In the genomic region with DNA sequence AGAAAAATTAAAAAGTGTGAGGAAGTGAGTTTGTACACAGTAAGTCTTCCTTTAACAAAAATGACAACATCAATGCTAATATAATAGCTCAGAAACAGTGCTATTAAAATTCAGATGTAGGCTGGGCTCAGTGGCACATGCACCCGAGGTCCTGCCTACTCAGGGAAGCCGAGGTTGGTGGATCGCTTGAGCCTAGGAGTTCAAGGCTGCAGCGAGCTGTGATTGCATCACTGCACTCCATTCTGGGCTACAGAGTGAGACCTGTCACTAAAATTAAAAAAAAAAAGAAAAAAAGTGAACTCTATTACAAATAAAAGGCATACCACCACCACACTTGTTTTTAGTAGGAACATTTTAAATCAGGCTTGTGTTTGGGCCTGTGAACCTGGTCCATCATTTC, we compare ENCODE assay signal across 2 cellular contexts.
TF ChIP-seq lines count a peak whose summit lies in the region.

No MANE protein-coding gene starts in this region.

TF ChIP-seq in HepG2, 621 proteins besides CTCF, POLR2A, EP300 and RAD21:
- TF ChIP-seq CEBPB (IDR thresholded peaks at IDR 0.05; ENCODE audit: borderline replicate concordance, low read depth, low read length): peak; percentile 73; the same call in 1 of the 2 replicates
- peak; percentile 53 for TF ChIP-seq CEBPG (CRISPR knock-in tag; IDR thresholded peaks at IDR 0.05)
- TF ChIP-seq ADNP (CRISPR knock-in tag; IDR thresholded peaks at IDR 0.05): no peak

TF ChIP-seq in K562, 482 proteins besides CTCF, POLR2A, EP300 and RAD21:
- TF ChIP-seq, protein P1, sequence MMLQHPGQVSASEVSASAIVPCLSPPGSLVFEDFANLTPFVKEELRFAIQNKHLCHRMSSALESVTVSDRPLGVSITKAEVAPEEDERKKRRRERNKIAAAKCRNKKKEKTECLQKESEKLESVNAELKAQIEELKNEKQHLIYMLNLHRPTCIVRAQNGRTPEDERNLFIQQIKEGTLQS (IDR thresholded peaks at IDR 0.05): peak; percentile 31; the same call in 1 of the 2 replicates
- TF ChIP-seq, protein P1 (CRISPR knock-in tag; conservative IDR thresholded peaks at IDR 0.05): no peak
- TF ChIP-seq NFE2 (IDR thresholded peaks at IDR 0.05; ENCODE audit: low read depth): no peak
- no peak for TF ChIP-seq RCOR1 (IDR thresholded peaks at IDR 0.05; ENCODE audit: borderline replicate concordance in 1 of 2, low read depth in 2 of 2, low read length in 2 of 2)
- no peak for TF ChIP-seq ZNF212 (CRISPR knock-in tag; IDR thresholded peaks at IDR 0.05)
- no peak for TF ChIP-seq JUNB (CRISPR knock-in tag; conservative IDR thresholded peaks at IDR 0.05)
- TF ChIP-seq RBM39 (optimal IDR thresholded peaks at IDR 0.05; ENCODE audit: low read depth, low read length): no peak
- TF ChIP-seq, protein P2, sequence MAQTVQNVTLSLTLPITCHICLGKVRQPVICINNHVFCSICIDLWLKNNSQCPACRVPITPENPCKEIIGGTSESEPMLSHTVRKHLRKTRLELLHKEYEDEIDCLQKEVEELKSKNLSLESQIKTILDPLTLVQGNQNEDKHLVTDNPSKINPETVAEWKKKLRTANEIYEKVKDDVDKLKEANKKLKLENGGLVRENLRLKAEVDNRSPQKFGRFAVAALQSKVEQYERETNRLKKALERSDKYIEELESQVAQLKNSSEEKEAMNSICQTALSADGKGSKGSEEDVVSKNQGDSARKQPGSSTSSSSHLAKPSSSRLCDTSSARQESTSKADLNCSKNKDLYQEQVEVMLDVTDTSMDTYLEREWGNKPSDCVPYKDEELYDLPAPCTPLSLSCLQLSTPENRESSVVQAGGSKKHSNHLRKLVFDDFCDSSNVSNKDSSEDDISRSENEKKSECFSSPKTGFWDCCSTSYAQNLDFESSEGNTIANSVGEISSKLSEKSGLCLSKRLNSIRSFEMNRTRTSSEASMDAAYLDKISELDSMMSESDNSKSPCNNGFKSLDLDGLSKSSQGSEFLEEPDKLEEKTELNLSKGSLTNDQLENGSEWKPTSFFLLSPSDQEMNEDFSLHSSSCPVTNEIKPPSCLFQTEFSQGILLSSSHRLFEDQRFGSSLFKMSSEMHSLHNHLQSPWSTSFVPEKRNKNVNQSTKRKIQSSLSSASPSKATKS (CRISPR knock-in tag; IDR thresholded peaks at IDR 0.05): no peak
- TF ChIP-seq, protein P3, sequence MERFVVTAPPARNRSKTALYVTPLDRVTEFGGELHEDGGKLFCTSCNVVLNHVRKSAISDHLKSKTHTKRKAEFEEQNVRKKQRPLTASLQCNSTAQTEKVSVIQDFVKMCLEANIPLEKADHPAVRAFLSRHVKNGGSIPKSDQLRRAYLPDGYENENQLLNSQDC (CRISPR knock-in tag; IDR thresholded peaks at IDR 0.05): no peak
- no peak for TF ChIP-seq SAP30 (IDR thresholded peaks at IDR 0.05; ENCODE audit: borderline replicate concordance, insufficient read depth, low read depth, low read length, poor library complexity, severe bottlenecking)
- TF ChIP-seq POLR2H (tag; IDR thresholded peaks at IDR 0.05; ENCODE audit: low read depth): no peak
- no peak for TF ChIP-seq DMBX1 (CRISPR knock-in tag; IDR thresholded peaks at IDR 0.05; ENCODE audit: borderline replicate concordance)
- TF ChIP-seq CEBPG (CRISPR knock-in tag; IDR thresholded peaks at IDR 0.05): no peak
- peak in 1 of 2 experiments; percentile 46; a peak in 1 of 4 replicates for TF ChIP-seq CEBPG (tag; conservative IDR thresholded peaks at IDR 0.05 in 1 of 2, IDR thresholded peaks at IDR 0.05 in 1 of 2)
- no peak for TF ChIP-seq TAF7 (tag; IDR thresholded peaks at IDR 0.05)
